20 cellular contexts compared by ENCODE assay signal in genomic region chr2:160657206-160657605, GRCh38.
DNase-seq lines count a peak whose midpoint lies in the region; ATAC-seq and TF ChIP-seq lines count a peak whose summit lies in the region.
"Had no signal": no experiment of that assay in that cellular context is flagged by ENCODE, and none has a peak within 500 bp of the region (broad histone marks: within the 10 kb centered on the region; RNA-seq: fewer than 3 reads in every experiment).

No MANE protein-coding gene starts in this region.

- no peak for ATAC-seq in HG02840 (IDR thresholded peaks at IDR 0.05; ENCODE audit: low FRiP score, unreplicated experiment)
- ATAC-seq in activated CD8-positive, alpha-beta T cell treated with anti-CD3 and anti-CD28 coated beads, Interleukin-2, amount 10 ng/mL, durations not matched to agents 7 days and 5 days, result no peak
- ATAC-seq: activated CD4-positive, CD25-positive, alpha-beta regulatory T cell treated with anti-CD3 and anti-CD28 coated beads, Interleukin-2, amount 50 U/mL, for 24 hours; foreskin keratinocyte; left colon had no signal

- peak overlapping the region; percentile 10 for H3K4me2 ChIP-seq in neural progenitor cell
- H3K4me2 ChIP-seq: KMS-11 had no signal

- peaks cover 10% of the 10 kb centered on the region for H3K4me1 ChIP-seq in neural progenitor cell
- H3K4me1 ChIP-seq: foreskin keratinocyte had no signal

- POLR2A ChIA-PET in activated CD8-positive, alpha-beta T cell treated with anti-CD3 and anti-CD28 coated beads, Interleukin-2, amount 10 ng/mL, durations not matched to agents 7 days and 5 days (lab: Charles Lee), result no interaction called here

- H3K79me2 ChIP-seq in neural progenitor cell (ENCODE audit: low read depth), result no peaks in the 10 kb centered on the region

- H4K20me1 ChIP-seq in neural progenitor cell (ENCODE audit: low read depth), result no peaks in the 10 kb centered on the region

- no peaks in the 10 kb centered on the region for H3K36me3 Mint-ChIP-seq in neural progenitor cell
- no peaks in the 10 kb centered on the region for H3K36me3 Mint-ChIP-seq in activated CD8-positive, alpha-beta T cell treated with anti-CD3 and anti-CD28 coated beads, Interleukin-2, amount 10 ng/mL, durations not matched to agents 7 days and 5 days (ENCODE audit: low read depth)

- no peaks in the 10 kb centered on the region for H3K9me3 Mint-ChIP-seq in neural progenitor cell
- no peaks in the 10 kb centered on the region for H3K9me3 Mint-ChIP-seq in activated CD8-positive, alpha-beta T cell treated with anti-CD3 and anti-CD28 coated beads, Interleukin-2, amount 10 ng/mL, durations not matched to agents 7 days and 5 days (ENCODE audit: insufficient read depth)
- H3K9me3 Mint-ChIP-seq: central memory CD8-positive, alpha-beta T cell had no signal

- H3K27me3 Mint-ChIP-seq in neural progenitor cell (ENCODE audit: insufficient read depth, low read depth), result no peaks in the 10 kb centered on the region
- H3K27me3 Mint-ChIP-seq in activated CD8-positive, alpha-beta T cell treated with anti-CD3 and anti-CD28 coated beads, Interleukin-2, amount 10 ng/mL, durations not matched to agents 7 days and 5 days (ENCODE audit: low read depth), result peaks cover 13% of the 10 kb centered on the region

- CTCF ChIA-PET in activated CD8-positive, alpha-beta T cell treated with anti-CD3 and anti-CD28 coated beads, Interleukin-2, amount 10 ng/mL, durations not matched to agents 7 days and 5 days (lab: Charles Lee), result no interaction called here

- H3K9ac ChIP-seq in neural progenitor cell, result no peak overlapping the region
- H3K9ac ChIP-seq: KMS-11 had no signal

- no peaks in the 10 kb centered on the region for H3K27me3 ChIP-seq in neural progenitor cell
- H3K27me3 ChIP-seq: foreskin keratinocyte had no signal

- no peaks in the 10 kb centered on the region for H3F3A ChIP-seq in neural progenitor cell (ENCODE audit: low read depth)

- H3K27ac Mint-ChIP-seq in neural progenitor cell, result no peak overlapping the region
- H3K27ac Mint-ChIP-seq in activated CD8-positive, alpha-beta T cell treated with anti-CD3 and anti-CD28 coated beads, Interleukin-2, amount 10 ng/mL, durations not matched to agents 7 days and 5 days, result no peak overlapping the region

- H3K9me3 ChIP-seq in neural progenitor cell (ENCODE audit: low read depth), result no peaks in the 10 kb centered on the region
- H3K9me3 ChIP-seq: adrenal gland had no signal

- no peak overlapping the region for H2AFZ ChIP-seq in neural progenitor cell (replicated peaks)

- no peak overlapping the region for H3K4me3 Mint-ChIP-seq in neural progenitor cell
- H3K4me3 Mint-ChIP-seq in activated CD8-positive, alpha-beta T cell treated with anti-CD3 and anti-CD28 coated beads, Interleukin-2, amount 10 ng/mL, durations not matched to agents 7 days and 5 days, result no peak overlapping the region
- H3K4me3 Mint-ChIP-seq: central memory CD8-positive, alpha-beta T cell had no signal

- TF ChIP-seq CTCF in neural progenitor cell (IDR thresholded peaks at IDR 0.05), result no peak

- peaks cover 16% of the 10 kb centered on the region for H3K4me1 Mint-ChIP-seq in neural progenitor cell
- H3K4me1 Mint-ChIP-seq in activated CD8-positive, alpha-beta T cell treated with anti-CD3 and anti-CD28 coated beads, Interleukin-2, amount 10 ng/mL, durations not matched to agents 7 days and 5 days (ENCODE audit: low read depth), result peaks cover 12% of the 10 kb centered on the region

- DNase-seq in COLO829 (ENCODE audit: low spot score), result peak; percentile 69
- peak; percentile 24 for DNase-seq in LHCN-M2 (ENCODE audit: low read depth)
- peak; percentile 88 for DNase-seq in fibroblast of peridontal ligament (ENCODE audit: extremely low read depth)
- DNase-seq in neural progenitor cell (ENCODE audit: low spot score), result peak; percentile 26
- DNase-seq in activated CD4-positive, CD25-positive, alpha-beta regulatory T cell (lab: John Stamatoyannopoulos, UW), result no peak
- no peak for DNase-seq in activated CD8-positive, alpha-beta T cell treated with anti-CD3 and anti-CD28 coated beads, Interleukin-2, amount 10 ng/mL, durations not matched to agents 7 days and 5 days
- DNase-seq in A172 (ENCODE audit: low spot score), result no peak
- DNase-seq: activated effector memory CD4-positive, alpha-beta T cell treated with Interleukin-2 at 50 U/mL for 16 hours; effector CD8-positive, alpha-beta T cell; foreskin keratinocyte; left colon; NCI-H1048; NCI-H2081; NCI-H526; SIG-M5 had no signal

- H3K36me3 ChIP-seq in neural progenitor cell, result no peaks in the 10 kb centered on the region
- H3K36me3 ChIP-seq: adrenal gland had no signal

- H3K27ac ChIP-seq in neural progenitor cell, result no peak overlapping the region
- H3K27ac ChIP-seq: foreskin keratinocyte, KMS-11 had no signal

- H3K4me3 ChIP-seq in neural progenitor cell, result no peak overlapping the region
- H3K4me3 ChIP-seq: adrenal gland had no signal

Comparison
In these comparisons a context has a peak if more than half of its experiments do, and no peak if none do; other contexts are left out.
1. DNase-seq: peak in COLO829 (single experiment), LHCN-M2 (single experiment), fibroblast of peridontal ligament (single experiment) and neural progenitor cell (single experiment); none in activated CD4-positive, CD25-positive, alpha-beta regulatory T cell (0 of 4), activated CD8-positive, alpha-beta T cell treated with anti-CD3 and anti-CD28 coated beads, Interleukin-2, amount 10 ng/mL, durations not matched to agents 7 days and 5 days (single experiment) and A172 (single experiment).